13 cellular contexts compared by ENCODE assay signal in the genomic region with DNA sequence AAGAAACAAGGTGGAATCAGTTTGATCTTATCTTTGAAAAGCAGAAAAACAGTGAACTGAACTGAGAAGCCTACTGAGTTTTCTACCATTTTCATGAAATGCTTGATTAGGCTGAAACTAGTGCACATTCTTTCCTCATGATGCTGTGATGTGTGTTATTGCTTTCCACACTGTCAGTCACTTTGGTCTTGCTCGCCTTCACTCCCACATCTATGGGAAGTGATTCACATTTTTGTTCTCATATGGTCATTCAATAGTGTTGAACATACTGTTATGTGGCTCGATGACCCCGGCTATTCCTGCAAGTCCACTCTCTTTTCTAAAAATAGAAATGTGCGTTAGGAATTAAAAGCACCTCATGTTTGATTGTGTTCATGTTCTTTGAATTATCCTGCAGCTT.
DNase-seq lines count a peak whose midpoint lies in the region; ATAC-seq, FAIRE-seq and TF ChIP-seq lines count a peak whose summit lies in the region.
"Had no signal": no experiment of that assay in that cellular context is flagged by ENCODE, and none has a peak within 500 bp of the region (broad histone marks: within the 10 kb centered on the region; RNA-seq: fewer than 3 reads in every experiment).

No MANE protein-coding gene starts in this region.

- no peak for FAIRE-seq in bronchial epithelial cell (lab: Jason Lieb, UNC)

- no peak overlapping the region for H3K18ac ChIP-seq in IMR-90 (ENCODE audit: low read depth, low read length)

- no peak for TF ChIP-seq RAD21 in IMR-90 (IDR thresholded peaks at IDR 0.05; ENCODE audit: low read length)

- H4K5ac ChIP-seq in IMR-90 (ENCODE audit: low read depth, low read length): no peak overlapping the region

- ATAC-seq in IMR-90 (ENCODE audit: low read depth) (peak; percentile 97), mucosa of descending colon (no peak)
- ATAC-seq in activated naive CD4-positive, alpha-beta T cell treated with anti-CD3 and anti-CD28 coated beads, Interleukin-2, amount 50 U/mL, for 72 hours: no peak

- no peak overlapping the region for H3K27ac ChIP-seq in IMR-90 (ENCODE audit: insufficient read depth, low read length)
- H3K27ac ChIP-seq: hepatocyte, sigmoid colon, tibial artery had no signal

- dilution Hi-C loops in IMR-90 (cut with HindIII; ENCODE audit: low sequenced_read_pairs, unreplicated experiment): no loop called here

- no peaks in the 10 kb centered on the region for H4K20me1 ChIP-seq in IMR-90 (ENCODE audit: insufficient read depth, low read length)

- intact Hi-C loops in IMR-90 (cut with micrococcal nuclease) (no loop called here), mucosa of descending colon (cut with DNase I, micrococcal nuclease) (loop anchor here in 1 of 2 donors (10.0 kb wide), 1 partner anchor 295 kb away; no protein-coding TSS in a partner anchor)

- no peaks in the 10 kb centered on the region for H3K36me3 ChIP-seq in IMR-90 (ENCODE audit: control insufficient read depth, insufficient read depth, low read length)
- no peaks in the 10 kb centered on the region for H3K36me3 ChIP-seq in bronchial epithelial cell (ENCODE audit: control insufficient read depth, insufficient read depth, low read length)
- H3K36me3 ChIP-seq in mucosa of descending colon (ENCODE audit: low read depth): no peaks in the 10 kb centered on the region
- H3K36me3 ChIP-seq: sigmoid colon, tibial artery had no signal

- H2BK120ac ChIP-seq in IMR-90 (ENCODE audit: low read depth, low read length): peak overlapping the region; percentile 62; the same call in 1 of the 2 replicates

- H3K23ac ChIP-seq in IMR-90 (ENCODE audit: low read depth, low read length): no peak overlapping the region; the same call in 1 of the 2 replicates

- H3K9me3 Mint-ChIP-seq in activated naive CD4-positive, alpha-beta T cell treated with anti-CD3 and anti-CD28 coated beads, Interleukin-2, amount 50 U/mL, for 72 hours: no peaks in the 10 kb centered on the region
- H3K9me3 Mint-ChIP-seq: activated T-helper 2 cell treated with anti-CD3 and anti-CD28 coated beads, Interferon-gamma antibody, Interleukin-2, Interleukin-4, amounts not matched to agents 10 μg/mL and 5 μg/mL and 100 μg/mL, durations not matched to agents 14 hours and 24 hours and 36 hours had no signal

- in situ Hi-C loops in IMR-90 (cut with MboI; ENCODE audit: low sequenced_read_pairs) (no loop called here), GM13977 (cut with MboI; ENCODE audit: low pct_unique_long_range_greater_than_20kb, low sequenced_read_pairs, unreplicated experiment) (loop anchor here (25.0 kb wide), 1 partner anchor 117 kb away; a partner anchor contains a TSS)

- TF ChIP-seq CTCF in IMR-90 (conservative IDR thresholded peaks at IDR 0.05; ENCODE audit: low read depth, low read length) (no peak), bronchial epithelial cell (IDR thresholded peaks at IDR 0.05; ENCODE audit: insufficient read depth, low read length, severe bottlenecking) (no peak), mucosa of descending colon (IDR thresholded peaks at IDR 0.05) (no peak), GM13977 (IDR thresholded peaks at IDR 0.05; ENCODE audit: extremely low read depth, insufficient read depth, missing control alignments) (no peak)

- CTCF ChIA-PET in IMR-90 (lab: Yijun Ruan, JAX): interaction anchor here (1.0 kb wide), 1 partner anchor 124 kb away, joined by 3 read pairs; no protein-coding TSS in a partner anchor

- H4K91ac ChIP-seq in IMR-90 (ENCODE audit: insufficient read depth, low read depth, low read length): peak overlapping the region; percentile 45; the same call in 1 of the 2 replicates

- no TSS peak for BruUV-seq in IMR-90 (replicated peaks; lab: Mats Ljungman, UMichigan)

- H3K14ac ChIP-seq in IMR-90 (replicated peaks; ENCODE audit: low read depth, low read length): no peak overlapping the region

- no peaks in the 10 kb centered on the region for H3K9me3 ChIP-seq in IMR-90 (ENCODE audit: control insufficient read depth, insufficient read depth, low read length)
- H3K9me3 ChIP-seq in mucosa of descending colon: no peaks in the 10 kb centered on the region
- H3K9me3 ChIP-seq: sigmoid colon, tibial artery had no signal

- H3K4me1 ChIP-seq in IMR-90 (ENCODE audit: control insufficient read depth, insufficient read depth, low read length) (peaks cover 5% of the 10 kb centered on the region), mucosa of descending colon (ENCODE audit: low read depth) (no peaks in the 10 kb centered on the region)
- H3K4me1 ChIP-seq: sigmoid colon, tibial artery had no signal

- H3K9me1 ChIP-seq in IMR-90 (ENCODE audit: insufficient read depth, low read length): peaks cover 4% of the 10 kb centered on the region

- no peak overlapping the region for H2BK15ac ChIP-seq in IMR-90 (ENCODE audit: low read depth, low read length)

- peak overlapping the region in 1 of 2 experiments; percentile 21; a peak in 1 of 4 replicates for H4K8ac ChIP-seq in IMR-90 (ENCODE audit: low read depth in 2 of 2, low read length in 2 of 2)

- no peak overlapping the region for H2AK9ac ChIP-seq in IMR-90 (replicated peaks; ENCODE audit: low read depth, low read length, poor library complexity)

- peak overlapping the region; percentile 2; the same call in 1 of the 2 replicates for H2BK20ac ChIP-seq in IMR-90 (ENCODE audit: low read depth, low read length)

- no peak overlapping the region; the same call in 1 of the 2 replicates for H3K4ac ChIP-seq in IMR-90 (ENCODE audit: low read depth, low read length)

- peak overlapping the region; percentile 4; the same call in 1 of the 2 replicates for H3K4me2 ChIP-seq in IMR-90 (ENCODE audit: low read depth, low read length)
- H3K4me2 ChIP-seq: hepatocyte had no signal

- H3K56ac ChIP-seq in IMR-90 (ENCODE audit: extremely low read depth, insufficient read depth, low read length): no peak overlapping the region

- WGBS in IMR-90 (ENCODE audit: extremely low coverage in 2 of 2, insufficient read length in 1 of 2), 2 experiments: no CpG with 5 or more reads among the region's 4 CpGs

- H3K27me3 ChIP-seq in IMR-90 (ENCODE audit: control insufficient read depth, insufficient read depth, low read length) (no peaks in the 10 kb centered on the region), bronchial epithelial cell (ENCODE audit: control insufficient read depth, insufficient read depth, low read length) (no peaks in the 10 kb centered on the region)
- H3K27me3 ChIP-seq: hepatocyte, sigmoid colon, tibial artery had no signal

- peak overlapping the region; percentile 57 for H2AFZ ChIP-seq in IMR-90 (replicated peaks; ENCODE audit: low read length, poor library complexity)
- H2AFZ ChIP-seq: hepatocyte had no signal

- no peak for TF ChIP-seq POLR2A in IMR-90 (IDR thresholded peaks at IDR 0.05; ENCODE audit: low read depth, low read length)

- no peak overlapping the region for H3K27ac Mint-ChIP-seq in activated naive CD4-positive, alpha-beta T cell treated with anti-CD3 and anti-CD28 coated beads, Interleukin-2, amount 50 U/mL, for 72 hours
- H3K27ac Mint-ChIP-seq: activated T-helper 2 cell treated with anti-CD3 and anti-CD28 coated beads, Interferon-gamma antibody, Interleukin-2, Interleukin-4, amounts not matched to agents 10 μg/mL and 5 μg/mL and 100 μg/mL, durations not matched to agents 14 hours and 24 hours and 36 hours had no signal

- H3K36me3 Mint-ChIP-seq in activated naive CD4-positive, alpha-beta T cell treated with anti-CD3 and anti-CD28 coated beads, Interleukin-2, amount 50 U/mL, for 72 hours: no peaks in the 10 kb centered on the region

- H2AK5ac ChIP-seq in IMR-90 (ENCODE audit: low read depth, low read length): no peak overlapping the region

- DNase-seq in IMR-90: peak; percentile 97
- DNase-seq in bronchial epithelial cell (ENCODE audit: low read depth): peak; percentile 82
- DNase-seq in iris pigment epithelial cell (ENCODE audit: low read depth): peak; percentile 98
- peak; percentile 5 for DNase-seq in superior temporal gyrus (ENCODE audit: extremely low spot score)
- no peak for DNase-seq in KG1 (lab: John Stamatoyannopoulos, UW)
- no peak for DNase-seq in mucosa of descending colon
- no peak for DNase-seq in GM13977 (ENCODE audit: low spot score)
- DNase-seq in activated naive CD4-positive, alpha-beta T cell treated with anti-CD3 and anti-CD28 coated beads, Interleukin-2, amount 50 U/mL, for 72 hours (ENCODE audit: low spot score in 2 of 2): no peak
- DNase-seq: activated CD4-positive, alpha-beta T cell treated with anti-CD3 and anti-CD28 coated beads for 4 hours; sigmoid colon; tibial artery had no signal

- H3K4me3 ChIP-seq in IMR-90 (ENCODE audit: insufficient read depth, low read depth, low read length): no peak overlapping the region
- no peak overlapping the region for H3K4me3 ChIP-seq in bronchial epithelial cell (ENCODE audit: low read depth, low read length)
- H3K4me3 ChIP-seq in mucosa of descending colon: no peak overlapping the region
- H3K4me3 ChIP-seq: hepatocyte, sigmoid colon, tibial artery had no signal

- H3K79me1 ChIP-seq in IMR-90 (ENCODE audit: low read depth in 1 of 2, low read length in 2 of 2): no peaks in the 10 kb centered on the region

- POLR2A ChIA-PET in IMR-90 (lab: Charles Lee; ENCODE audit: unreplicated experiment): no interaction called here

- H3K9ac ChIP-seq in IMR-90 (ENCODE audit: low read depth, low read length): no peak overlapping the region

- H2BK5ac ChIP-seq in IMR-90 (ENCODE audit: low read depth, low read length, poor library complexity, severe bottlenecking): peak overlapping the region; percentile 42

TF ChIP-seq in IMR-90, 13 proteins besides CTCF, POLR2A, EP300 and RAD21 (continues in another document):
- TF ChIP-seq MAZ (IDR thresholded peaks at IDR 0.05; ENCODE audit: borderline replicate concordance, low read depth, low read length): no peak
- TF ChIP-seq CHD1 (IDR thresholded peaks at IDR 0.05; ENCODE audit: low read depth, low read length): no peak
- peak; percentile 52; the same call in 1 of the 2 replicates for TF ChIP-seq CEBPB (IDR thresholded peaks at IDR 0.05; ENCODE audit: low read depth, low read length)
- TF ChIP-seq MAFK (IDR thresholded peaks at IDR 0.05; ENCODE audit: low read depth, low read length): peak; percentile 38; the same call in 1 of the 2 replicates
- TF ChIP-seq, protein P1, sequence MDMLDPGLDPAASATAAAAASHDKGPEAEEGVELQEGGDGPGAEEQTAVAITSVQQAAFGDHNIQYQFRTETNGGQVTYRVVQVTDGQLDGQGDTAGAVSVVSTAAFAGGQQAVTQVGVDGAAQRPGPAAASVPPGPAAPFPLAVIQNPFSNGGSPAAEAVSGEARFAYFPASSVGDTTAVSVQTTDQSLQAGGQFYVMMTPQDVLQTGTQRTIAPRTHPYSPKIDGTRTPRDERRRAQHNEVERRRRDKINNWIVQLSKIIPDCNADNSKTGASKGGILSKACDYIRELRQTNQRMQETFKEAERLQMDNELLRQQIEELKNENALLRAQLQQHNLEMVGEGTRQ (IDR thresholded peaks at IDR 0.05; ENCODE audit: low read depth, low read length): no peak
- 0 out of 2 replicates have a peak, but pooled peaks have one; percentile 16 for TF ChIP-seq BHLHE40 (IDR thresholded peaks at IDR 0.05; ENCODE audit: low read depth, low read length)

Comparison
In these comparisons a context has a peak if more than half of its experiments do, and no peak if none do; other contexts are left out.
1. DNase-seq: peak in IMR-90 (single experiment), bronchial epithelial cell (single experiment), iris pigment epithelial cell (single experiment) and superior temporal gyrus (single experiment); none in KG1 (single experiment), mucosa of descending colon (0 of 3), GM13977 (single experiment) and activated naive CD4-positive, alpha-beta T cell treated with anti-CD3 and anti-CD28 coated beads, Interleukin-2, amount 50 U/mL, for 72 hours (0 of 2).